Comparison of ENCODE assay signal across 8 cellular contexts in the genomic region with DNA sequence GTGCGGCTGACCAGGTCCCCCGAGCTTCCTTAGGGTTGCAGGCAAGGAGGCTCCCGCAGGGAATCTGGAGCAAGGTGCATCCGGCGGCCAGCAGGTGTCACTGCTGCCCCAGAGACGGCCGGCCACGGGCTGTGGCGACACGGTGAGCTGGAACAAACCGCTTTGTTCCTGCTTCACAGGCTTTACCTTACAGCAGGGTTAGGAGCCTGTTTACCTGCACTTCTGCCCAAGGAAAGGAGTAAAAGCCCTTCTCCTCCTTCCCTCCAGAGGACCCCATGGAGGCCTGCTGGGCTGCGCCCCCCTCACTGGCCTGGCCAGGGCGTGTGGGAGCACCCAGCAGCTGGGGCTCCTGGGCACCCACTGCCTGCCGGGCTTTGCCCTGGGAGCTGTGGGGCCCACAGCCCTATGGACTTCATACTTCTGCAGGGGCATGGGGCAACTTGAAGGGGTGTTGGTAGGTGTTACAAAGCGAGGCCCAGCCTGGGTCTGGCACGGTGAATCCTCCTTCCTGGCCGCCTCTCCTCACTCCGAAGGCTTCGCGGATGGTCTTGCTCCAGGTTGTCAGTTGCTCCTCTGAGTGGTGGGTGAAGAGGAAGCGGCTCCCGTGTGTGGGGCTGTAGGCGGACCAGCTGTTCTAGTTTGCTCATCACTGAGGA.
DNase-seq lines count a peak whose midpoint lies in the region; ATAC-seq, FAIRE-seq and TF ChIP-seq lines count a peak whose summit lies in the region.

No MANE protein-coding gene starts in this region.

- no peaks in the 10 kb centered on the region for H3K79me2 ChIP-seq in H1 (ENCODE audit: control insufficient read depth in 1 of 2, insufficient read depth in 2 of 2, low read length in 2 of 2)

- no peaks in the 10 kb centered on the region for H3K27me3 ChIP-seq in H1 (replicated peaks in 1 of 4; ENCODE audit: control insufficient read depth in 3 of 4, extremely low read depth in 1 of 4, insufficient read depth in 3 of 4, low read length in 3 of 4)

- no peak overlapping the region for H3K56ac ChIP-seq in H1 (replicated peaks; ENCODE audit: insufficient read length, low read depth, low read length)

- peak overlapping the region; percentile 90; the same call in 1 of the 2 replicates for H4K8ac ChIP-seq in H1 (ENCODE audit: extremely low read depth, insufficient read depth, low read length)

- peak in 1 of 2 experiments; percentile 62; a peak in 1 of 3 replicates for TF ChIP-seq EP300 in H1 (IDR thresholded peaks at IDR 0.05; ENCODE audit: borderline replicate concordance in 1 of 2, low read depth in 2 of 2, low read length in 2 of 2)

- H2AK5ac ChIP-seq in H1 (ENCODE audit: low read depth, low read length), result 0 out of 2 replicates have a peak overlapping the region, but pooled peaks have one; percentile 24

- POLR2A ChIA-PET in activated CD8-positive, alpha-beta T cell treated with anti-CD3 and anti-CD28 coated beads for 36 hours (lab: Charles Lee), result interaction anchor here (1.7 kb wide), 1 partner anchor 10 kb away, joined by 3 read pairs; no protein-coding TSS in a partner anchor
- POLR2A ChIA-PET in H1 (lab: Charles Lee; ENCODE audit: partially characterized antibody), result interaction anchor here (0.7 to 1.1 kb wide), 4 partner anchors 12 to 902 kb away, joined by 3 to 4 read pairs (median 4); a partner anchor contains a TSS

- H3K79me1 ChIP-seq in H1 (ENCODE audit: low read depth, low read length), result no peaks in the 10 kb centered on the region

- CTCF ChIA-PET in activated CD8-positive, alpha-beta T cell treated with anti-CD3 and anti-CD28 coated beads for 36 hours (lab: Charles Lee), result interaction anchor here (0.5 to 3.7 kb wide), 90 partner anchors 8 to 1921 kb away, joined by 3 to 42 read pairs (median 4); a partner anchor contains a TSS
- CTCF ChIA-PET in H1 (lab: Charles Lee; ENCODE audit: partially characterized antibody), result interaction anchor here (0.6 to 12.1 kb wide), 74 partner anchors 10 to 1536 kb away, joined by 3 to 135 read pairs (median 4); no protein-coding TSS in a partner anchor

- H4K91ac ChIP-seq in H1 (replicated peaks; ENCODE audit: insufficient read length, low read length), result peak overlapping the region; percentile 30

- ATAC-seq in GM19023 (IDR thresholded peaks at IDR 0.05; ENCODE audit: unreplicated experiment), result peak; percentile 85
- ATAC-seq in HG03558 (IDR thresholded peaks at IDR 0.05; ENCODE audit: extremely low read depth, unreplicated experiment), result peak; percentile 80
- ATAC-seq in activated CD8-positive, alpha-beta T cell treated with anti-CD3 and anti-CD28 coated beads for 36 hours, result peak; percentile 92

- H3K4me3 ChIP-seq in AG10803 (ENCODE audit: low read length) (no peak overlapping the region), H1 (ENCODE audit: extremely low read depth in 1 of 4, insufficient read depth in 2 of 4, low read depth in 3 of 4, low read length in 4 of 4) (no peak overlapping the region)

- no peak overlapping the region for H4K5ac ChIP-seq in H1 (ENCODE audit: insufficient read length, low read depth, low read length)

- peak overlapping the region; percentile 53; the same call in 1 of the 2 replicates for H2BK15ac ChIP-seq in H1 (ENCODE audit: low read length)

- no peak overlapping the region for H2BK120ac ChIP-seq in H1 (replicated peaks; ENCODE audit: low read depth, low read length)

- peak in 1 of 2 experiments; percentile 25; a peak in 2 of 3 replicates for TF ChIP-seq POLR2A in H1 (IDR thresholded peaks at IDR 0.05; ENCODE audit: control extremely low read depth in 1 of 2, low read depth in 2 of 2, low read length in 2 of 2)

- no peaks in the 10 kb centered on the region for H3K9me3 ChIP-seq in H1 (ENCODE audit: insufficient read depth in 2 of 2, low read depth in 1 of 2, low read length in 1 of 2)

- no peak overlapping the region for H3K4ac ChIP-seq in H1 (replicated peaks; ENCODE audit: insufficient read length, low read depth, low read length)

- H2BK5ac ChIP-seq in H1 (ENCODE audit: low read depth, low read length), result peak overlapping the region; percentile 72; the same call in 1 of the 2 replicates

- no peaks in the 10 kb centered on the region for H3K9me3 Mint-ChIP-seq in activated CD8-positive, alpha-beta T cell treated with anti-CD3 and anti-CD28 coated beads for 36 hours

- H3K9ac ChIP-seq in H1 (replicated peaks in 1 of 4; ENCODE audit: extremely low read depth in 1 of 4, low read depth in 3 of 4, low read length in 3 of 4), result peak overlapping the region in 1 of 4 experiments; percentile 11; a peak in 1 of 7 replicates

- no peak overlapping the region for H3K14ac ChIP-seq in H1 (ENCODE audit: insufficient read length)

- H3K4me1 Mint-ChIP-seq in activated CD8-positive, alpha-beta T cell treated with anti-CD3 and anti-CD28 coated beads for 36 hours (ENCODE audit: low read depth), result no peaks in the 10 kb centered on the region

- H3K4me2 ChIP-seq in H1 (ENCODE audit: insufficient read depth in 1 of 2, low read depth in 2 of 2, low read length in 2 of 2), result peak overlapping the region in 1 of 2 experiments; percentile 28; a peak in 1 of 4 replicates

- no peak overlapping the region for H2BK20ac ChIP-seq in H1 (ENCODE audit: low read length)

- H3K4me3 Mint-ChIP-seq in activated CD8-positive, alpha-beta T cell treated with anti-CD3 and anti-CD28 coated beads for 36 hours, result no peak overlapping the region

- TF ChIP-seq RAD21 in H1 (IDR thresholded peaks at IDR 0.05 in 1 of 2, conservative IDR thresholded peaks at IDR 0.05 in 1 of 2; ENCODE audit: low read depth in 2 of 2, low read length in 2 of 2), result peak; percentile 99 to 100

- DNase-seq in AG10803 (ENCODE audit: low read depth) (peak; percentile 65), NCI-H774 (lab: John Stamatoyannopoulos, UW) (peak; percentile 68), H1 (ENCODE audit: low read depth in 1 of 2, low spot score in 2 of 2) (peak; percentile 73 to 94), middle frontal gyrus (ENCODE audit: extremely low spot score, low spot score) (peak; percentile 80)
- DNase-seq in activated CD8-positive, alpha-beta T cell treated with anti-CD3 and anti-CD28 coated beads for 36 hours, result peak; percentile 77
- peak; percentile 30 to 41 for DNase-seq in stimulated activated CD8-positive, alpha-beta memory T cell treated with anti-CD3 and anti-CD28 coated beads, Interleukin-4, amount 100 ng/mL, for 1 hour (ENCODE audit: low read depth in 2 of 2, low spot score in 1 of 2)

- no peaks in the 10 kb centered on the region for H3K23me2 ChIP-seq in H1 (ENCODE audit: low read depth, low read length)

- peak overlapping the region; percentile 95 for H2BK12ac ChIP-seq in H1 (ENCODE audit: low read depth, low read length)

- TF ChIP-seq CTCF in AG10803 (conservative IDR thresholded peaks at IDR 0.05; ENCODE audit: low read length) (peak; percentile 88), H1 (IDR thresholded peaks at IDR 0.05; ENCODE audit: control extremely low read depth in 1 of 3, insufficient read depth in 1 of 3, low read depth in 1 of 3, low read length in 3 of 3) (peak in 2 of 3 experiments; percentile 92 to 98; a peak in 3 of 4 replicates)
- peak; percentile 92 for TF ChIP-seq CTCF in activated CD8-positive, alpha-beta T cell treated with anti-CD3 and anti-CD28 coated beads for 36 hours (IDR thresholded peaks at IDR 0.05)

- peak overlapping the region; percentile 54 for H3K18ac ChIP-seq in H1 (ENCODE audit: extremely low read depth, low read length)

- 45% methylated on average over 23 of the region's 23 CpGs; no CpG with 5 or more reads in 1 of the 2 experiments for WGBS in H1 (ENCODE audit: extremely low coverage in 1 of 2, insufficient coverage in 1 of 2, insufficient read length in 1 of 2, insufficient replicate concordance in 2 of 2, low coverage in 1 of 2, low lambda C conversion rate in 2 of 2, missing lambda C conversion rate in 1 of 2), 2 experiments

- no peak overlapping the region for H3K23ac ChIP-seq in H1 (ENCODE audit: insufficient read length)

- no peaks in the 10 kb centered on the region for H3K36me3 ChIP-seq in H1 (ENCODE audit: control insufficient read depth in 2 of 4, insufficient read depth in 4 of 4, low read length in 3 of 4)

- no peaks in the 10 kb centered on the region for H3K27me3 Mint-ChIP-seq in activated CD8-positive, alpha-beta T cell treated with anti-CD3 and anti-CD28 coated beads for 36 hours

- peaks cover under 1 to 15% (median 11%) of the 10 kb centered on the region in 4 experiments for H3K4me1 ChIP-seq in H1 (replicated peaks in 1 of 4; ENCODE audit: control insufficient read depth in 3 of 4, insufficient read depth in 4 of 4, low read length in 3 of 4)

- H2AFZ ChIP-seq in H1 (ENCODE audit: low read length), result peak overlapping the region; percentile 83

- no peaks in the 10 kb centered on the region for H3K36me3 Mint-ChIP-seq in activated CD8-positive, alpha-beta T cell treated with anti-CD3 and anti-CD28 coated beads for 36 hours (ENCODE audit: low read depth)

- FAIRE-seq in H1 (lab: Jason Lieb, UNC), result no peak

- peak overlapping the region; percentile 66; the same call in 1 of the 2 replicates for H3K27ac ChIP-seq in H1 (ENCODE audit: low read depth, low read length)

- intact Hi-C loops in activated CD8-positive, alpha-beta T cell treated with anti-CD3 and anti-CD28 coated beads for 36 hours (cut with micrococcal nuclease), result loop anchor here (10.0 kb wide), 1 partner anchor 89 kb away; no protein-coding TSS in a partner anchor

- no peaks in the 10 kb centered on the region for H4K20me1 ChIP-seq in H1 (replicated peaks in 1 of 2; ENCODE audit: control insufficient read depth in 1 of 2, insufficient read depth in 2 of 2, low read length in 2 of 2)

- H3K27ac Mint-ChIP-seq in activated CD8-positive, alpha-beta T cell treated with anti-CD3 and anti-CD28 coated beads for 36 hours, result no peak overlapping the region

TF ChIP-seq in H1, 55 proteins besides CTCF, POLR2A, EP300 and RAD21 (continues in another document):
- TF ChIP-seq ASH2L (IDR thresholded peaks at IDR 0.05; ENCODE audit: low read length) (peak; percentile 38), FOSL1 (IDR thresholded peaks at IDR 0.05; ENCODE audit: insufficient read depth, low read depth, low read length) (no peak), SP1 (IDR thresholded peaks at IDR 0.05; ENCODE audit: low read depth, low read length) (no peak), KDM1A (IDR thresholded peaks at IDR 0.05; ENCODE audit: borderline replicate concordance, low read length) (no peak), JUN (IDR thresholded peaks at IDR 0.05; ENCODE audit: low read depth, low read length) (peak; percentile 86), CHD2 (IDR thresholded peaks at IDR 0.05; ENCODE audit: low read length) (no peak)
